In genomic region chr3:181952221-181952620, GRCh38 we compare ENCODE assay signal across 24 cellular contexts.
DNase-seq lines count a peak whose midpoint lies in the region; ATAC-seq and TF ChIP-seq lines count a peak whose summit lies in the region.
"Had no signal": no experiment of that assay in that cellular context is flagged by ENCODE, and none has a peak within 500 bp of the region (broad histone marks: within the 10 kb centered on the region; RNA-seq: fewer than 3 reads in every experiment).

No MANE protein-coding gene starts in this region.

- ATAC-seq in foreskin keratinocyte (peak; percentile 23), GM18511 (IDR thresholded peaks at IDR 0.05; ENCODE audit: unreplicated experiment) (no peak)
- ATAC-seq: Panc1 had no signal

- H3K36me3 Mint-ChIP-seq in immature natural killer cell: no peaks in the 10 kb centered on the region
- H3K36me3 Mint-ChIP-seq: CD14-positive monocyte had no signal

- H3K4me1 ChIP-seq in SJSA1 (replicated peaks): peaks cover 5% of the 10 kb centered on the region; the same call in 1 of the 2 replicates
- H3K4me1 ChIP-seq in foreskin keratinocyte: no peaks in the 10 kb centered on the region
- H3K4me1 ChIP-seq: SJCRH30 had no signal

- DNase-seq in A172 (ENCODE audit: low spot score): peak; percentile 18
- peak; percentile 12 for DNase-seq in H4 (ENCODE audit: low spot score)
- DNase-seq in SJSA1 (ENCODE audit: low read depth in 1 of 2, low spot score in 2 of 2): no peak
- peak; percentile 10 to 44 for DNase-seq in foreskin keratinocyte
- DNase-seq in MV-4-11 (lab: John Stamatoyannopoulos, UW): no peak
- DNase-seq in immature natural killer cell: no peak
- DNase-seq: DMS53, EL, GF-D8, GM23248, HCEC 1CT, Karpas-422, MM.1S, NCI-H1092 treated with DMSO at 0.1 percent for 48 hours, NCI-H2029 treated with DMSO at 0.1 percent for 48 hours, NCI-H345, NCI-H524, NCI-H82, SJCRH30, T-helper 1 cell had no signal

- H3K4me3 Mint-ChIP-seq in immature natural killer cell: no peak overlapping the region
- H3K4me3 Mint-ChIP-seq: B cell, CD14-positive monocyte had no signal

- H3K27ac ChIP-seq in SJSA1 (peak overlapping the region; percentile 54), foreskin keratinocyte (no peak overlapping the region)
- H3K27ac ChIP-seq: GM23248, SJCRH30 had no signal

- no peak overlapping the region for H3K4me3 ChIP-seq in SJSA1
- H3K4me3 ChIP-seq: GM23248, SJCRH30 had no signal

- H3K36me3 ChIP-seq in SJSA1: no peaks in the 10 kb centered on the region
- H3K36me3 ChIP-seq: SJCRH30 had no signal

- no peaks in the 10 kb centered on the region for H3K4me1 Mint-ChIP-seq in immature natural killer cell
- H3K4me1 Mint-ChIP-seq: B cell, CD14-positive monocyte had no signal

- H3K27ac Mint-ChIP-seq in immature natural killer cell: no peak overlapping the region
- H3K27ac Mint-ChIP-seq: B cell, CD14-positive monocyte had no signal

- no peak for TF ChIP-seq CTCF in foreskin keratinocyte (conservative IDR thresholded peaks at IDR 0.05)

- no peaks in the 10 kb centered on the region for H3K27me3 ChIP-seq in SJSA1 (replicated peaks)
- H3K27me3 ChIP-seq in foreskin keratinocyte: no peaks in the 10 kb centered on the region
- H3K27me3 ChIP-seq: SJCRH30 had no signal

- no peaks in the 10 kb centered on the region for H3K9me3 ChIP-seq in SJSA1 (replicated peaks)
- H3K9me3 ChIP-seq: SJCRH30 had no signal

- H3K27me3 Mint-ChIP-seq in immature natural killer cell (ENCODE audit: low read depth in 3 of 3): no peaks in the 10 kb centered on the region

- peaks cover 2 to 12% (median 3%) of the 10 kb centered on the region in 6 donors for H3K9me3 Mint-ChIP-seq in immature natural killer cell

Comparison
In these comparisons a context has a peak if more than half of its experiments do, and no peak if none do; other contexts are left out.
1. DNase-seq: peak in A172 (single experiment), H4 (single experiment) and foreskin keratinocyte (2 of 2); none in SJSA1 (0 of 2), MV-4-11 (single experiment) and immature natural killer cell (0 of 3).